Comparison of ENCODE assay signal across 32 cellular contexts in the genomic region with DNA sequence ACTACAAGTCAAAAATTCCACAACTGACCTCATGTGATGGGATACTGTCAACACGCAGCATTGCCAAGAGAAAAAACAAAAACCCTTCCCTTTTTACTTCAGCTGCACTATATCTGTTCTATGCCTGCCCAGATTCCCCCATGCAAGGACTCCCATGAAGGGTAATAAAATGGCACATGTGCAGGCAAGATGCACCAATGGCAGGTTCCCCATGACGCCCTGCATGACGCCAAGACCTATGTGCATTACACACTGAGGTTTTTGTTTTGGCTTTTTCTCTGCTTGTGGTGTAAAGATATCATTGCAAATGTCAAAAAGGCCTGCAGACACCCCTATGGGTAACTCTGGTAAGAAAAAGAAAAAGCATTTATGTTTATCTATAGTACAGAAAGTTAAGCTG.
"Had no signal": no experiment of that assay in that cellular context is flagged by ENCODE, and none has a peak within 500 bp of the region (broad histone marks: within the 10 kb centered on the region; RNA-seq: fewer than 3 reads in every experiment).

No MANE protein-coding gene starts in this region.

- DNase-seq: activated B cell treated with CpG ODN at 0.5 μM for 24 hours; activated CD4-positive, alpha-beta memory T cell treated with anti-CD3 and anti-CD28 coated beads for 36 hours; activated CD4-positive, alpha-beta T cell treated with anti-CD3 and anti-CD28 coated beads for 4 hours; activated CD4-positive, alpha-beta T cell treated with anti-CD3 and anti-CD28 coated beads, Interleukin-2, amount 10 ng/mL, durations not matched to agents 24 days and 14 days; activated CD4-positive, alpha-beta T cell treated with anti-CD3 and anti-CD28 coated beads, Interleukin-2, amount 50 U/mL, for 1 hour; activated CD4-positive, alpha-beta T cell treated with anti-CD3 and anti-CD28 coated beads, Interleukin-2, amount 50 U/mL, for 4 hours; activated CD4-positive, CD25-positive, alpha-beta regulatory T cell treated with anti-CD3 and anti-CD28 coated beads, Interleukin-2, amount 50 U/mL, for 72 hours; activated CD8-positive, alpha-beta memory T cell treated with anti-CD3 and anti-CD28 coated beads, Interleukin-2, amount 50 U/mL, for 4 hours; activated CD8-positive, alpha-beta T cell treated with anti-CD3 and anti-CD28 coated beads for 36 hours; activated effector memory CD4-positive, alpha-beta T cell treated with anti-CD3 and anti-CD28 coated beads, Interleukin-2, amount 50 U/mL, for 16 hours; activated gamma-delta T cell treated with Interleukin-2 at 50 U/mL for 16 hours; activated naive CD4-positive, alpha-beta T cell; activated naive CD4-positive, alpha-beta T cell treated with anti-CD3 and anti-CD28 coated beads for 36 hours; activated naive CD4-positive, alpha-beta T cell treated with anti-CD3 and anti-CD28 coated beads, Interleukin-2, amount 50 U/mL, for 16 hours; activated naive CD8-positive, alpha-beta T cell treated with anti-CD3 and anti-CD28 coated beads for 36 hours; activated T-cell treated with anti-CD3 and anti-CD28 coated beads for 4 hours; activated T-cell treated with anti-CD3 and anti-CD28 coated beads, Interleukin-2, amount 50 U/mL, for 1 hour; activated T-cell treated with anti-CD3 and anti-CD28 coated beads, Interleukin-2, amount 50 U/mL, for 4 hours; activated T-cell treated with anti-CD3 and anti-CD28 coated beads, Interleukin-2, amount 50 U/mL, for 72 hours; adrenal gland; amniotic stem cell; aorta; body of pancreas; brain microvascular endothelial cell; central memory CD4-positive, alpha-beta T cell; T-helper 1 cell; T-helper 2 cell; T-helper 9 cell had no signal

- H3K27ac ChIP-seq: adrenal gland, body of pancreas, brain microvascular endothelial cell, breast epithelium, VCaP had no signal

- H3K4me3 ChIP-seq: adrenal gland, body of pancreas, breast epithelium had no signal

- ATAC-seq: activated CD8-positive, alpha-beta T cell treated with anti-CD3 and anti-CD28 coated beads for 36 hours; activated naive CD4-positive, alpha-beta T cell treated with anti-CD3 and anti-CD28 coated beads, Interleukin-2, amount 50 U/mL, for 72 hours; activated T-cell treated with anti-CD3 and anti-CD28 coated beads, Interleukin-2, amount 50 U/mL, for 4 hours; activated T-cell treated with anti-CD3 and anti-CD28 coated beads, Interleukin-2, amount 50 U/mL, for 72 hours; activated T-helper 17 cell treated with anti-CD3 and anti-CD28 coated beads, Interleukin-2, amount 50 U/mL, for 72 hours; body of pancreas had no signal

- H3K4me1 ChIP-seq: adrenal gland, body of pancreas, breast epithelium had no signal

- H3K9me3 ChIP-seq: adrenal gland, body of pancreas, breast epithelium had no signal

- H3K27me3 ChIP-seq: adrenal gland, body of pancreas, brain microvascular endothelial cell, breast epithelium had no signal

- H3K36me3 ChIP-seq: adrenal gland, brain microvascular endothelial cell, breast epithelium had no signal
